ENCODE assay signal across 33 cellular contexts in the genomic region with DNA sequence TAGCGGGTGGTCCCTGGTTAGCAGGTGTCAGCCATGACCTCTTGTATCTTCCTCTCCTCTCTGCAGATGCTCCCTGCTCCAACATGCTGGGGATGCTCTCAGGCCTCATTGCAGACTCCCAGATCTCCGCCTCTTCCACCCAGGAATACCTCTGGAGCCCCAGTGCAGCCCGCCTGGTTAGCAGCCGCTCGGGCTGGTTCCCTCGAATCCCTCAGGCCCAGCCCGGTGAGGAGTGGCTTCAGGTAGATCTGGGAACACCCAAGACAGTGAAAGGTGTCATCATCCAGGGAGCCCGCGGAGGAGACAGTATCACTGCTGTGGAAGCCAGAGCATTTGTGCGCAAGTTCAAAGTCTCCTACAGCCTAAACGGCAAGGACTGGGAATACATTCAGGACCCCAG.
"Had no signal": no experiment of that assay in that cellular context is flagged by ENCODE, and none has a peak within 500 bp of the region (broad histone marks: within the 10 kb centered on the region; RNA-seq: fewer than 3 reads in every experiment).

No MANE protein-coding gene starts in this region.

- H3K4me3 Mint-ChIP-seq: activated B cell treated with CpG ODN at 0.5 μM for 24 hours; activated CD4-positive, alpha-beta memory T cell treated with anti-CD3 and anti-CD28 coated beads, Interleukin-2, amount 10 ng/mL, durations not matched to agents 7 days and 5 days; activated CD4-positive, alpha-beta T cell treated with anti-CD3 and anti-CD28 coated beads, Interleukin-2, amount 10 ng/mL, durations not matched to agents 24 days and 14 days; activated CD8-positive, alpha-beta memory T cell treated with anti-CD3 and anti-CD28 coated beads, Interleukin-2, amount 10 ng/mL, durations not matched to agents 7 days and 5 days; activated CD8-positive, alpha-beta T cell treated with anti-CD3 and anti-CD28 coated beads, Interleukin-2, amount 10 ng/mL, durations not matched to agents 7 days and 5 days; activated naive CD4-positive, alpha-beta T cell treated with anti-CD3 and anti-CD28 coated beads for 36 hours; activated naive CD8-positive, alpha-beta T cell treated with anti-CD3 and anti-CD28 coated beads for 36 hours; activated T-cell treated with anti-CD3 and anti-CD28 coated beads, Interleukin-2, amount 50 U/mL, for 24 hours; T-helper 1 cell treated with Interleukin-12 subunit alpha and Interleukin-12 subunit beta and Interleukin-4 antibody, amounts not matched to agents 30 μg/mL and 1 μg/mL, for 36 hours; T-helper 2 cell treated with Interferon-gamma antibody and Interleukin-4, amounts not matched to agents 5 μg/mL and 100 μg/mL, for 36 hours had no signal

- H3K27me3 ChIP-seq: adrenal gland, body of pancreas, brain microvascular endothelial cell, breast epithelium had no signal

- H3K4me1 ChIP-seq: body of pancreas, breast epithelium had no signal

- DNase-seq: activated B cell treated with CpG ODN at 0.5 μM for 24 hours; activated CD4-positive, alpha-beta memory T cell treated with anti-CD3 and anti-CD28 coated beads, Interleukin-2, amount 10 ng/mL, durations not matched to agents 7 days and 5 days; activated CD4-positive, alpha-beta T cell treated with anti-CD3 and anti-CD28 coated beads for 4 hours; activated CD4-positive, alpha-beta T cell treated with anti-CD3 and anti-CD28 coated beads, Interleukin-2, amount 10 ng/mL, durations not matched to agents 24 days and 14 days; activated CD4-positive, alpha-beta T cell treated with anti-CD3 and anti-CD28 coated beads, Interleukin-2, amount 50 U/mL, for 1 hour; activated CD4-positive, alpha-beta T cell treated with anti-CD3 and anti-CD28 coated beads, Interleukin-2, amount 50 U/mL, for 4 hours; activated CD4-positive, CD25-positive, alpha-beta regulatory T cell treated with anti-CD3 and anti-CD28 coated beads, Interleukin-2, amount 50 U/mL, for 72 hours; activated CD8-positive, alpha-beta memory T cell treated with anti-CD3 and anti-CD28 coated beads for 24 hours; activated CD8-positive, alpha-beta memory T cell treated with anti-CD3 and anti-CD28 coated beads, Interleukin-2, amount 10 ng/mL, durations not matched to agents 7 days and 5 days; activated CD8-positive, alpha-beta memory T cell treated with anti-CD3 and anti-CD28 coated beads, Interleukin-2, amount 50 U/mL, for 48 hours; activated CD8-positive, alpha-beta T cell treated with anti-CD3 and anti-CD28 coated beads, Interleukin-2, amount 10 ng/mL, durations not matched to agents 7 days and 5 days; activated effector memory CD4-positive, alpha-beta T cell treated with anti-CD3 and anti-CD28 coated beads, Interleukin-2, amount 50 U/mL, for 16 hours; activated gamma-delta T cell treated with Interleukin-2 at 50 U/mL for 16 hours; activated naive CD4-positive, alpha-beta T cell; activated naive CD4-positive, alpha-beta T cell treated with anti-CD3 and anti-CD28 coated beads for 36 hours; activated naive CD4-positive, alpha-beta T cell treated with anti-CD3 and anti-CD28 coated beads, Interleukin-2, amount 50 U/mL, for 16 hours; activated naive CD8-positive, alpha-beta T cell treated with anti-CD3 and anti-CD28 coated beads for 36 hours; activated T-cell treated with anti-CD3 and anti-CD28 coated beads, Interleukin-2, amount 50 U/mL, for 24 hours; activated T-cell treated with anti-CD3 and anti-CD28 coated beads, Interleukin-2, amount 50 U/mL, for 48 hours; adrenal gland; amniotic stem cell; aorta; body of pancreas; brain microvascular endothelial cell; central memory CD4-positive, alpha-beta T cell; T-helper 1 cell; T-helper 2 cell; T-helper 9 cell had no signal

- H3K9me3 ChIP-seq: adrenal gland, body of pancreas, breast epithelium had no signal

- H3K36me3 Mint-ChIP-seq: activated CD8-positive, alpha-beta memory T cell treated with anti-CD3 and anti-CD28 coated beads, Interleukin-2, amount 10 ng/mL, durations not matched to agents 7 days and 5 days; activated naive CD4-positive, alpha-beta T cell treated with anti-CD3 and anti-CD28 coated beads, Interleukin-2, amount 50 U/mL, for 72 hours; activated naive CD8-positive, alpha-beta T cell treated with anti-CD3 and anti-CD28 coated beads for 36 hours had no signal

- H3K4me1 Mint-ChIP-seq: activated B cell treated with CpG ODN at 0.5 μM for 24 hours; activated CD4-positive, alpha-beta memory T cell treated with anti-CD3 and anti-CD28 coated beads, Interleukin-2, amount 10 ng/mL, durations not matched to agents 7 days and 5 days; activated CD4-positive, alpha-beta T cell treated with anti-CD3 and anti-CD28 coated beads, Interleukin-2, amount 10 ng/mL, durations not matched to agents 24 days and 14 days; activated CD8-positive, alpha-beta memory T cell treated with anti-CD3 and anti-CD28 coated beads, Interleukin-2, amount 10 ng/mL, durations not matched to agents 7 days and 5 days; activated naive CD8-positive, alpha-beta T cell treated with anti-CD3 and anti-CD28 coated beads for 36 hours had no signal

- H3K36me3 ChIP-seq: breast epithelium had no signal

- H3K27ac Mint-ChIP-seq: activated B cell treated with CpG ODN at 0.5 μM for 24 hours; activated CD4-positive, alpha-beta memory T cell treated with anti-CD3 and anti-CD28 coated beads, Interleukin-2, amount 10 ng/mL, durations not matched to agents 7 days and 5 days; activated CD4-positive, alpha-beta T cell treated with anti-CD3 and anti-CD28 coated beads, Interleukin-2, amount 10 ng/mL, durations not matched to agents 24 days and 14 days; activated CD8-positive, alpha-beta memory T cell treated with anti-CD3 and anti-CD28 coated beads, Interleukin-2, amount 10 ng/mL, durations not matched to agents 7 days and 5 days; activated CD8-positive, alpha-beta T cell treated with anti-CD3 and anti-CD28 coated beads, Interleukin-2, amount 10 ng/mL, durations not matched to agents 7 days and 5 days; activated naive CD4-positive, alpha-beta T cell treated with anti-CD3 and anti-CD28 coated beads for 36 hours; activated naive CD4-positive, alpha-beta T cell treated with anti-CD3 and anti-CD28 coated beads, Interleukin-2, amount 50 U/mL, for 72 hours; activated naive CD8-positive, alpha-beta T cell treated with anti-CD3 and anti-CD28 coated beads for 36 hours; activated T-cell treated with anti-CD3 and anti-CD28 coated beads, Interleukin-2, amount 50 U/mL, for 24 hours; T-helper 1 cell treated with Interleukin-12 subunit alpha and Interleukin-12 subunit beta and Interleukin-4 antibody, amounts not matched to agents 30 μg/mL and 1 μg/mL, for 36 hours; T-helper 2 cell treated with Interferon-gamma antibody and Interleukin-4, amounts not matched to agents 5 μg/mL and 100 μg/mL, for 36 hours had no signal

- ATAC-seq: activated CD8-positive, alpha-beta memory T cell treated with anti-CD3 and anti-CD28 coated beads, Interleukin-2, amount 10 ng/mL, durations not matched to agents 7 days and 5 days; activated CD8-positive, alpha-beta T cell treated with anti-CD3 and anti-CD28 coated beads, Interleukin-2, amount 10 ng/mL, durations not matched to agents 7 days and 5 days; activated naive CD4-positive, alpha-beta T cell treated with anti-CD3 and anti-CD28 coated beads, Interleukin-2, amount 50 U/mL, for 72 hours; body of pancreas had no signal

- H3K4me3 ChIP-seq: adrenal gland, body of pancreas, breast epithelium had no signal

- H3K9me3 Mint-ChIP-seq: activated B cell treated with CpG ODN at 0.5 μM for 24 hours; activated CD4-positive, alpha-beta memory T cell treated with anti-CD3 and anti-CD28 coated beads, Interleukin-2, amount 10 ng/mL, durations not matched to agents 7 days and 5 days; activated CD4-positive, alpha-beta T cell treated with anti-CD3 and anti-CD28 coated beads, Interleukin-2, amount 10 ng/mL, durations not matched to agents 24 days and 14 days; activated naive CD4-positive, alpha-beta T cell treated with anti-CD3 and anti-CD28 coated beads for 36 hours; activated naive CD4-positive, alpha-beta T cell treated with anti-CD3 and anti-CD28 coated beads, Interleukin-2, amount 50 U/mL, for 72 hours; activated naive CD8-positive, alpha-beta T cell treated with anti-CD3 and anti-CD28 coated beads for 36 hours; activated T-cell treated with anti-CD3 and anti-CD28 coated beads, Interleukin-2, amount 50 U/mL, for 24 hours; T-helper 1 cell treated with Interleukin-12 subunit alpha and Interleukin-12 subunit beta and Interleukin-4 antibody, amounts not matched to agents 30 μg/mL and 1 μg/mL, for 36 hours; T-helper 2 cell treated with Interferon-gamma antibody and Interleukin-4, amounts not matched to agents 5 μg/mL and 100 μg/mL, for 36 hours had no signal

- H3K27ac ChIP-seq: body of pancreas, brain microvascular endothelial cell, breast epithelium, VCaP had no signal
